In genomic region chr17:43543300-43543699, GRCh38 we compare ENCODE assay signal across 1 cellular context.
TF ChIP-seq lines count a peak whose summit lies in the region.

No MANE protein-coding gene starts in this region.

TF ChIP-seq in IMR-90, 13 proteins besides CTCF, POLR2A, EP300 and RAD21:
- no peak for TF ChIP-seq MXI1 (IDR thresholded peaks at IDR 0.05; ENCODE audit: borderline replicate concordance, low read depth, low read length)
- no peak for TF ChIP-seq SMC3 (IDR thresholded peaks at IDR 0.05; ENCODE audit: low read depth, low read length)
- no peak for TF ChIP-seq RFX5 (IDR thresholded peaks at IDR 0.05; ENCODE audit: low read depth, low read length)
- no peak for TF ChIP-seq MAFK (IDR thresholded peaks at IDR 0.05; ENCODE audit: low read depth, low read length)
- no peak for TF ChIP-seq BHLHE40 (IDR thresholded peaks at IDR 0.05; ENCODE audit: low read depth, low read length)
- TF ChIP-seq FOS (IDR thresholded peaks at IDR 0.05; ENCODE audit: low read depth, low read length), result no peak
- no peak for TF ChIP-seq CEBPB (IDR thresholded peaks at IDR 0.05; ENCODE audit: low read depth, low read length)
- TF ChIP-seq NFE2L2 (IDR thresholded peaks at IDR 0.05; ENCODE audit: low read depth, low read length), result no peak
- TF ChIP-seq USF2 (IDR thresholded peaks at IDR 0.05; ENCODE audit: low read depth, low read length), result no peak
- TF ChIP-seq ELK1 (IDR thresholded peaks at IDR 0.05; ENCODE audit: borderline replicate concordance, low read depth, low read length), result no peak
